In genomic region chr9:108142142-108142503, GRCh38 we compare ENCODE assay signal across 15 cellular contexts.
A peak's percentile ranks its signal among the peaks of the same experiment; 100 is the strongest.
DNase-seq lines count a peak whose midpoint lies in the region; ATAC-seq and TF ChIP-seq lines count a peak whose summit lies in the region.
"Had no signal": no experiment of that assay in that cellular context is flagged by ENCODE, and none has a peak within 500 bp of the region (broad histone marks: within the 10 kb centered on the region; RNA-seq: fewer than 3 reads in every experiment).

No MANE protein-coding gene starts in this region.

- no peak overlapping the region for H3K4me3 ChIP-seq in colonic mucosa
- H3K4me3 ChIP-seq in mucosa of rectum (ENCODE audit: low read length in 2 of 2), result peak overlapping the region in 1 of 2 donors; percentile 9
- H3K4me3 ChIP-seq in stomach, result no peak overlapping the region

- WGBS in stomach, 5 donors, result 66 to 96% (median 74%) methylated on average over 2 of the region's 2 CpGs

- TF ChIP-seq CTCF in C4-2B (conservative IDR thresholded peaks at IDR 0.05) (no peak), colonic mucosa (IDR thresholded peaks at IDR 0.05) (no peak), stomach (IDR thresholded peaks at IDR 0.05) (no peak)

- peaks cover 4% of the 10 kb centered on the region for H3K4me1 ChIP-seq in colonic mucosa
- peaks cover 12 to 19% of the 10 kb centered on the region in 2 donors for H3K4me1 ChIP-seq in mucosa of rectum (ENCODE audit: control insufficient read depth in 2 of 2, insufficient read depth in 2 of 2, low read length in 2 of 2)
- peaks cover 9 to 28% (median 15%) of the 10 kb centered on the region in 4 donors for H3K4me1 ChIP-seq in stomach

- H3K27me3 ChIP-seq in colonic mucosa (no peaks in the 10 kb centered on the region), mucosa of rectum (ENCODE audit: control insufficient read depth in 2 of 2, insufficient read depth in 2 of 2, low read length in 2 of 2) (no peaks in the 10 kb centered on the region), stomach (no peaks in the 10 kb centered on the region)

- peak overlapping the region; percentile 27; the same call in 1 of the 2 replicates for H3K27ac ChIP-seq in C4-2B
- peak overlapping the region; percentile 21 for H3K27ac ChIP-seq in colonic mucosa
- H3K27ac ChIP-seq in mucosa of rectum (ENCODE audit: low read depth in 2 of 2, low read length in 2 of 2), result peak overlapping the region; percentile 61 to 67
- peak overlapping the region in 4 of 5 donors; percentile 58 to 76 (median 74) for H3K27ac ChIP-seq in stomach

- intact Hi-C loops in colonic mucosa (cut with DNase I), result no loop called here
- intact Hi-C loops in stomach (cut with DNase I; ENCODE audit: low total_unique reads), result no loop called here

- H3K9ac ChIP-seq in colonic mucosa (ENCODE audit: low read depth in 2 of 2, low read length in 2 of 2) (peak overlapping the region in 1 of 2 donors; percentile 54), mucosa of rectum (ENCODE audit: low read depth in 1 of 2, low read length in 2 of 2) (no peak overlapping the region)

- H3K36me3 ChIP-seq in colonic mucosa (no peaks in the 10 kb centered on the region), mucosa of rectum (ENCODE audit: control insufficient read depth in 2 of 2, insufficient read depth in 2 of 2, low read length in 2 of 2) (no peaks in the 10 kb centered on the region), stomach (no peaks in the 10 kb centered on the region)

- no peak for TF ChIP-seq EP300 in stomach (IDR thresholded peaks at IDR 0.05)

- TF ChIP-seq POLR2A in stomach (IDR thresholded peaks at IDR 0.05), result no peak

- DNase-seq in colonic mucosa, result no peak
- no peak for DNase-seq in stomach
- no peak for DNase-seq in NCI-H510A (lab: John Stamatoyannopoulos, UW)
- no peak for DNase-seq in kidney glomerular epithelial cell (lab: John Stamatoyannopoulos, UW)
- DNase-seq in stimulated activated CD4-positive, alpha-beta T cell treated with anti-CD3 and anti-CD28 coated beads, Interleukin-1b, Interleukin-23, amount 100 ng/mL, for 48 hours, result no peak
- DNase-seq: activated CD4-positive, alpha-beta T cell treated with anti-CD3 and anti-CD28 coated beads, Interleukin-2, amount 50 U/mL, for 1 hour; activated T-cell treated with anti-CD3 and anti-CD28 coated beads, Interleukin-2, amount 50 U/mL, for 72 hours; DMS53; KG1; NCI-H1930; NCI-H748 treated with DMSO at 0.1 percent for 48 hours; stimulated activated naive CD8-positive, alpha-beta T cell treated with anti-CD3 and anti-CD28 coated beads, Interleukin-15, amount 100 ng/mL, for 72 hours had no signal

- ATAC-seq in GM18519 (IDR thresholded peaks at IDR 0.05; ENCODE audit: low FRiP score, unreplicated experiment), result no peak
- ATAC-seq: activated T-cell treated with anti-CD3 and anti-CD28 coated beads, Interleukin-2, amount 50 U/mL, for 72 hours; stimulated activated naive CD8-positive, alpha-beta T cell treated with anti-CD3 and anti-CD28 coated beads, Interleukin-15, amount 100 ng/mL, for 72 hours had no signal

- no peaks in the 10 kb centered on the region for H3K9me3 ChIP-seq in colonic mucosa
- no peaks in the 10 kb centered on the region for H3K9me3 ChIP-seq in mucosa of rectum (ENCODE audit: control insufficient read depth in 2 of 2, low read length in 2 of 2)
- no peaks in the 10 kb centered on the region for H3K9me3 ChIP-seq in stomach

Comparison
In these comparisons a context has a peak if more than half of its experiments do, and no peak if none do; other contexts are left out.
1. H3K27ac ChIP-seq: peak in every context shown above with its lines; median percentile 74 in stomach; 64 in mucosa of rectum; 27 in C4-2B; 21 in colonic mucosa.